In the genomic region with DNA sequence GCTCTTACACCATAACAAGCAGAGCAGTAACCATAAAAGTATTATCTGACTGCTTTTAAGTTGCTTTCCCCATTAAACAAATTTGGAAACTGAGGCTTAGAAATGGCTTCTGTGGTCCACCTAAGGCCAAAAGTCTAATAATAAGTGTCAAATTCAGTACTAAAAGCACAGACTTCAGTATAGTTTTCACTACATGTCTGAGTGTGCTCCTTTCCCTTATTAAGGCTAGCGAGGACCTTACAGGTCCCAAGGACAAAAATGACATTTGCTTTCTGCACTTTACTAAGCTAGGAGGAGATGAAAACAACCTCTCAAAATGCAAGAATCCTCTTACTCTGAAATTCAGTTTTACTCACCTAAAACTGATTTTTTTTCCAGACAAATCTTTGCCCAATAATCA, we compare ENCODE assay signal across 32 cellular contexts.
"Had no signal": no experiment of that assay in that cellular context is flagged by ENCODE, and none has a peak within 500 bp of the region (broad histone marks: within the 10 kb centered on the region; RNA-seq: fewer than 3 reads in every experiment).

No MANE protein-coding gene starts in this region.

- H3K4me3 ChIP-seq: ascending aorta, breast epithelium, cardiac muscle cell, coronary artery, dorsolateral prefrontal cortex had no signal

- H3K9me3 ChIP-seq: ascending aorta, breast epithelium had no signal

- H3K27ac Mint-ChIP-seq: activated B cell treated with CpG ODN at 0.5 μM for 24 hours; activated CD8-positive, alpha-beta T cell treated with anti-CD3 and anti-CD28 coated beads for 36 hours; activated naive CD4-positive, alpha-beta T cell treated with anti-CD3 and anti-CD28 coated beads, Interleukin-2, amount 10 ng/mL, durations not matched to agents 7 days and 5 days; activated naive CD4-positive, alpha-beta T cell treated with anti-CD3 and anti-CD28 coated beads, Interleukin-2, amount 50 U/mL, for 72 hours; activated naive CD8-positive, alpha-beta T cell treated with anti-CD3 and anti-CD28 coated beads, Interleukin-2, amount 10 ng/mL, durations not matched to agents 7 days and 5 days; brain; dendritic cell treated with granulocyte-macrophage colony-stimulating factor and Interleukin-4, amounts not matched to agents 40 ng/mL and 50 ng/mL, for 4 days; endodermal cell; T-helper 17 cell; T-helper 2 cell treated with Interferon-gamma antibody and Interleukin-4, amounts not matched to agents 5 μg/mL and 100 μg/mL, for 36 hours had no signal

- H3K4me1 Mint-ChIP-seq: activated B cell treated with CpG ODN at 0.5 μM for 24 hours; activated naive CD4-positive, alpha-beta T cell treated with anti-CD3 and anti-CD28 coated beads, Interleukin-2, amount 10 ng/mL, durations not matched to agents 7 days and 5 days; activated naive CD8-positive, alpha-beta T cell treated with anti-CD3 and anti-CD28 coated beads, Interleukin-2, amount 10 ng/mL, durations not matched to agents 7 days and 5 days; T-helper 17 cell had no signal

- H3K4me3 Mint-ChIP-seq: activated B cell treated with CpG ODN at 0.5 μM for 24 hours; activated CD8-positive, alpha-beta T cell treated with anti-CD3 and anti-CD28 coated beads for 36 hours; activated naive CD4-positive, alpha-beta T cell treated with anti-CD3 and anti-CD28 coated beads, Interleukin-2, amount 10 ng/mL, durations not matched to agents 7 days and 5 days; activated naive CD8-positive, alpha-beta T cell treated with anti-CD3 and anti-CD28 coated beads, Interleukin-2, amount 10 ng/mL, durations not matched to agents 7 days and 5 days; brain; dendritic cell treated with granulocyte-macrophage colony-stimulating factor and Interleukin-4, amounts not matched to agents 40 ng/mL and 50 ng/mL, for 4 days; endodermal cell; T-helper 17 cell; T-helper 2 cell treated with Interferon-gamma antibody and Interleukin-4, amounts not matched to agents 5 μg/mL and 100 μg/mL, for 36 hours had no signal

- H3K27me3 ChIP-seq: ascending aorta, breast epithelium, cardiac muscle cell had no signal

- H3K36me3 Mint-ChIP-seq: activated naive CD4-positive, alpha-beta T cell treated with anti-CD3 and anti-CD28 coated beads, Interleukin-2, amount 50 U/mL, for 72 hours; brain had no signal

- H3K36me3 ChIP-seq: ascending aorta, breast epithelium, cardiac muscle cell, WERI-Rb-1 had no signal

- ATAC-seq: activated CD4-positive, CD25-positive, alpha-beta regulatory T cell treated with anti-CD3 and anti-CD28 coated beads, Interleukin-2, amount 50 U/mL, for 24 hours; activated CD8-positive, alpha-beta T cell treated with anti-CD3 and anti-CD28 coated beads for 36 hours; esophagus mucosa; T-helper 17 cell had no signal

- H3K4me1 ChIP-seq: ascending aorta, breast epithelium had no signal

- FAIRE-seq: frontal cortex had no signal

- H3K27me3 Mint-ChIP-seq: activated B cell treated with CpG ODN at 0.5 μM for 24 hours; activated CD8-positive, alpha-beta T cell treated with anti-CD3 and anti-CD28 coated beads for 36 hours; activated naive CD4-positive, alpha-beta T cell treated with anti-CD3 and anti-CD28 coated beads, Interleukin-2, amount 10 ng/mL, durations not matched to agents 7 days and 5 days; activated naive CD8-positive, alpha-beta T cell treated with anti-CD3 and anti-CD28 coated beads, Interleukin-2, amount 10 ng/mL, durations not matched to agents 7 days and 5 days; dendritic cell treated with granulocyte-macrophage colony-stimulating factor and Interleukin-4, amounts not matched to agents 40 ng/mL and 50 ng/mL, for 4 days; T-helper 17 cell had no signal

- H3K9me3 Mint-ChIP-seq: activated B cell treated with CpG ODN at 0.5 μM for 24 hours; activated CD8-positive, alpha-beta T cell treated with anti-CD3 and anti-CD28 coated beads for 36 hours; activated naive CD4-positive, alpha-beta T cell treated with anti-CD3 and anti-CD28 coated beads, Interleukin-2, amount 10 ng/mL, durations not matched to agents 7 days and 5 days; activated naive CD4-positive, alpha-beta T cell treated with anti-CD3 and anti-CD28 coated beads, Interleukin-2, amount 50 U/mL, for 72 hours; activated naive CD8-positive, alpha-beta T cell treated with anti-CD3 and anti-CD28 coated beads, Interleukin-2, amount 10 ng/mL, durations not matched to agents 7 days and 5 days; brain; dendritic cell treated with granulocyte-macrophage colony-stimulating factor and Interleukin-4, amounts not matched to agents 40 ng/mL and 50 ng/mL, for 4 days; endodermal cell; T-helper 2 cell treated with Interferon-gamma antibody and Interleukin-4, amounts not matched to agents 5 μg/mL and 100 μg/mL, for 36 hours had no signal

- H3K27ac ChIP-seq: ascending aorta, breast epithelium, cardiac muscle cell, coronary artery, dorsolateral prefrontal cortex, WERI-Rb-1 had no signal

- DNase-seq: activated B cell treated with CpG ODN at 0.5 μM for 24 hours; activated CD4-positive, alpha-beta T cell treated with anti-CD3 and anti-CD28 coated beads for 48 hours; activated CD4-positive, alpha-beta T cell treated with anti-CD3 and anti-CD28 coated beads, Interleukin-2, amount 50 U/mL, for 1 hour; activated CD4-positive, alpha-beta T cell treated with anti-CD3 and anti-CD28 coated beads, Interleukin-2, amount 50 U/mL, for 48 hours; activated CD8-positive, alpha-beta memory T cell treated with anti-CD3 and anti-CD28 coated beads for 24 hours; activated CD8-positive, alpha-beta T cell treated with anti-CD3 and anti-CD28 coated beads for 36 hours; activated gamma-delta T cell; activated naive CD4-positive, alpha-beta T cell; activated naive CD4-positive, alpha-beta T cell treated with anti-CD3 and anti-CD28 coated beads, Interleukin-2, amount 10 ng/mL, durations not matched to agents 7 days and 5 days; activated naive CD8-positive, alpha-beta T cell treated with anti-CD3 and anti-CD28 coated beads, Interleukin-2, amount 10 ng/mL, durations not matched to agents 7 days and 5 days; activated T-cell treated with anti-CD3 and anti-CD28 coated beads, Interleukin-2, amount 50 U/mL, for 48 hours; central memory CD4-positive, alpha-beta T cell; cerebellar nuclear complex; dorsolateral prefrontal cortex; effector memory CD4-positive, alpha-beta T cell; endodermal cell; foreskin fibroblast; head of caudate nucleus; T-helper 17 cell; T1000; WERI-Rb-1 had no signal
